ENCODE assay signal across 16 cellular contexts in the genomic region with DNA sequence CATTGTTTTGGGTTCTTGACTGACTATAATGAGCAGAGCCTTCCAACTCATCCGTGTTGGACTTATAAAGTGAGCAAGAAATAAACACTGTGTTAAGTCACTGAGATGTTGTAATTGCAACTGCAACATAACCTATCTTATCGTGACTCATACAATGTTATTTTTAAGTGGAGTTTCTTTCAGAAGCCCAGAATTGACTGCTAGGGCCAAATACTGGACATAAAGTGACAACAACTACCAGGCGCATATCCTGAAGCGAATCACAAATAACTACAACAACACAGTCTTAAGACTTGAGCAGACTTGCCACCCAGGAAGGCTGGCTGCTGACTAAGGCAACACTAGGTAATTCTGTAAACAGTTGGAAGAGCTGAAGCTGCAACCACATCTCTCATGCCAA.
A peak's percentile ranks its signal among the peaks of the same experiment; 100 is the strongest.
DNase-seq lines count a peak whose midpoint lies in the region; ATAC-seq and TF ChIP-seq lines count a peak whose summit lies in the region.
"Had no signal": no experiment of that assay in that cellular context is flagged by ENCODE, and none has a peak within 500 bp of the region (broad histone marks: within the 10 kb centered on the region; RNA-seq: fewer than 3 reads in every experiment).

No MANE protein-coding gene starts in this region.

- no peaks in the 10 kb centered on the region for H3K4me1 ChIP-seq in PC-9 (replicated peaks; ENCODE audit: insufficient read depth)
- H3K4me1 ChIP-seq in upper lobe of right lung: no peaks in the 10 kb centered on the region
- H3K4me1 ChIP-seq: heart right ventricle, upper lobe of left lung had no signal

- H3K4me2 ChIP-seq in PC-9: no peak overlapping the region

- H3K4me3 Mint-ChIP-seq in osteocyte (ENCODE audit: unreplicated experiment): peak overlapping the region; percentile 23
- H3K4me3 Mint-ChIP-seq: activated CD4-positive, alpha-beta T cell treated with anti-CD3 and anti-CD28 coated beads for 36 hours; CD4-positive, alpha-beta T cell; H9 had no signal

- CTCF ChIA-PET in PC-9 (lab: Charles Lee): no interaction called here

- TF ChIP-seq CTCF in PC-9 (conservative IDR thresholded peaks at IDR 0.05) (no peak), fibroblast of pulmonary artery (IDR thresholded peaks at IDR 0.05; ENCODE audit: low read length, missing control alignments) (no peak), osteocyte (IDR thresholded peaks at IDR 0.05) (no peak), upper lobe of right lung (IDR thresholded peaks at IDR 0.05) (no peak)

- H3K36me3 Mint-ChIP-seq in osteocyte (ENCODE audit: unreplicated experiment): peaks cover 6% of the 10 kb centered on the region

- H3K27me3 Mint-ChIP-seq in osteocyte (ENCODE audit: unreplicated experiment): no peaks in the 10 kb centered on the region
- H3K27me3 Mint-ChIP-seq: activated CD4-positive, alpha-beta T cell treated with anti-CD3 and anti-CD28 coated beads for 36 hours; CD4-positive, alpha-beta T cell had no signal

- ATAC-seq in GM21717 (IDR thresholded peaks at IDR 0.05; ENCODE audit: unreplicated experiment) (no peak), upper lobe of right lung (no peak)
- ATAC-seq: activated CD4-positive, alpha-beta T cell treated with anti-CD3 and anti-CD28 coated beads for 36 hours had no signal

- no peaks in the 10 kb centered on the region for H4K20me1 ChIP-seq in PC-9 (ENCODE audit: insufficient read depth)

- POLR2A ChIA-PET in PC-9 (lab: Charles Lee; ENCODE audit: unreplicated experiment): no interaction called here

- 0 out of 2 replicates have a peak overlapping the region, but pooled peaks have one; percentile 48 for H2AFZ ChIP-seq in PC-9

- H3K27me3 ChIP-seq in PC-9 (ENCODE audit: insufficient read depth, low read depth) (no peaks in the 10 kb centered on the region), upper lobe of right lung (no peaks in the 10 kb centered on the region)
- H3K27me3 ChIP-seq: heart right ventricle, upper lobe of left lung had no signal

- H3K9me3 ChIP-seq in PC-9 (ENCODE audit: insufficient read depth, low read depth) (no peaks in the 10 kb centered on the region), upper lobe of right lung (no peaks in the 10 kb centered on the region)
- H3K9me3 ChIP-seq: upper lobe of left lung had no signal

- peaks cover 52% of the 10 kb centered on the region for H3K4me1 Mint-ChIP-seq in osteocyte (ENCODE audit: unreplicated experiment)
- H3K4me1 Mint-ChIP-seq: activated CD4-positive, alpha-beta T cell treated with anti-CD3 and anti-CD28 coated beads for 36 hours; H9 had no signal

- DNase-seq in GM03348 (ENCODE audit: low spot score) (peak; percentile 54), PC-9 (peak in 1 of 2 experiments; percentile 43), fibroblast of pulmonary artery (ENCODE audit: low read depth) (peak; percentile 92), osteocyte (ENCODE audit: extremely low spot score, unreplicated experiment) (no peak), NCI-H774 (lab: John Stamatoyannopoulos, UW) (no peak), upper lobe of right lung (no peak)
- no peak for DNase-seq in stimulated activated CD4-positive, alpha-beta T cell treated with anti-CD3 and anti-CD28 coated beads, Interleukin-1b, Interleukin-23, amount 100 ng/mL, for 48 hours
- DNase-seq: activated CD4-positive, alpha-beta T cell treated with anti-CD3 and anti-CD28 coated beads for 36 hours; CD4-positive, alpha-beta T cell; H9; heart right ventricle; Kasumi-1; NCI-H524 treated with DMSO at 0.1 percent for 48 hours; SW 1271; upper lobe of left lung had no signal

- H3K9me3 Mint-ChIP-seq in osteocyte (ENCODE audit: unreplicated experiment): peaks cover 12% of the 10 kb centered on the region
- H3K9me3 Mint-ChIP-seq: H9 had no signal

- H3K79me2 ChIP-seq in PC-9 (ENCODE audit: low read depth): no peaks in the 10 kb centered on the region

- H3K9me2 ChIP-seq in PC-9 (ENCODE audit: insufficient read depth): 0 out of 2 replicates have a peak, but pooled peaks cover 7% of the 10 kb centered on the region

- H3K36me3 ChIP-seq in PC-9 (ENCODE audit: low read depth) (no peaks in the 10 kb centered on the region), upper lobe of right lung (no peaks in the 10 kb centered on the region)
- H3K36me3 ChIP-seq: heart right ventricle, upper lobe of left lung had no signal

- H3K4me3 ChIP-seq in PC-9 (no peak overlapping the region), fibroblast of pulmonary artery (replicated peaks; ENCODE audit: low read depth, low read length) (no peak overlapping the region), upper lobe of right lung (no peak overlapping the region)
- H3K4me3 ChIP-seq: heart right ventricle, upper lobe of left lung had no signal

- H3F3A ChIP-seq in PC-9 (ENCODE audit: insufficient read depth, low read depth): no peaks in the 10 kb centered on the region

- no TSS peak for BruUV-seq in PC-9 (replicated peaks; lab: Mats Ljungman, UMichigan)

- H3K27ac ChIP-seq in PC-9 (no peak overlapping the region), upper lobe of right lung (no peak overlapping the region)
- H3K27ac ChIP-seq: upper lobe of left lung had no signal

- intact Hi-C loops in PC-9 (cut with micrococcal nuclease; ENCODE audit: unreplicated experiment) (no loop called here), upper lobe of right lung (cut with DNase I) (no loop called here)

- H3K27ac Mint-ChIP-seq in osteocyte (ENCODE audit: unreplicated experiment): peak overlapping the region; percentile 90
- H3K27ac Mint-ChIP-seq: activated CD4-positive, alpha-beta T cell treated with anti-CD3 and anti-CD28 coated beads for 36 hours; CD4-positive, alpha-beta T cell; H9 had no signal

Comparison
In these comparisons a context has a peak if more than half of its experiments do, and no peak if none do; other contexts are left out.
1. DNase-seq: peak in GM03348 (single experiment) and fibroblast of pulmonary artery (single experiment); none in osteocyte (single experiment), NCI-H774 (single experiment), stimulated activated CD4-positive, alpha-beta T cell treated with anti-CD3 and anti-CD28 coated beads, Interleukin-1b, Interleukin-23, amount 100 ng/mL, for 48 hours (single experiment) and upper lobe of right lung (single experiment).